In the genomic region with DNA sequence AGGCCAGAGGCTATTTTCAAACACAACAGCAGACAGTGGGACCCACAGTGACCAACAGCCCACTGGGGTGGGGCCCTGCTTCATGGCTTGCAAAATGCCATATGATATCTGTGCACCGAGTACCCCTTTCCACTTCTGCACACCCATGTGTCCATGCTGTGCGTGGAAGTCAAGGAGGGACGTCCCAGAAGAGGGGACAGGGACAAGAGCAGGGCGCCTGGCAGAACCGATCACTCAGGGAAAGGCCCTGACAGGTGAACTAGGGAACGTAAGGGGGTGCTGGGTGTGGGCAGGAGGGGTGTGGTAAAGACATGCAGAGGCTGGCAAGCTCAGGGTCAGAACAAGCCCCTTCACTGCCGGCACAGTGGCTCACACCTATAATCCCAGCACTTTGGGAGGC, we compare ENCODE assay signal across 27 cellular contexts. TPM values are rescaled to one million over a fixed set of nuclear protein-coding genes. Genes with fewer than 3 reads are reported as not detected.
"Had no signal": no experiment of that assay in that cellular context is flagged by ENCODE, and none has a peak within 500 bp of the region (broad histone marks: within the 10 kb centered on the region; RNA-seq: fewer than 3 reads in every experiment).

No MANE protein-coding gene starts in this region.

- DNase-seq: KBM-7, MV-4-11, NCI-H1048, NCI-H1105, NCI-H1417, NCI-H1436 treated with DMSO at 0.1 percent for 48 hours, NCI-H1694 treated with DMSO at 0.1 percent for 48 hours, NCI-H1930, NCI-H2081, NCI-H2107, NCI-H2171, NCI-H226, NCI-H446, NCI-H510A, NCI-H524 treated with DMSO at 0.1 percent for 48 hours, NCI-H69, NCI-H774, PC-3, SHP77 treated with DMSO at 0.1 percent for 48 hours, SJCRH30 had no signal

- H3K27me3 ChIP-seq: SJCRH30 had no signal

- H3K36me3 ChIP-seq: SJCRH30 had no signal

- H3K27ac ChIP-seq: RWPE1, SJCRH30 had no signal

- H3K9me3 ChIP-seq: SJCRH30 had no signal

- ATAC-seq: Panc1, PC-3, SK-N-SH treated with all-trans-retinoic acid at 6 μM for 48 hours had no signal

- H3K4me3 ChIP-seq: SJCRH30 had no signal

RNA-seq across cellular contexts. Expression of gene MORN5, which starts 59.0 kb away (rescaled TPM):
- total RNA-seq: HT-29, LHCN-M2, MCF 10A, OCI-LY7, PC-3, SJCRH30 had no signal
